Comparison of ENCODE assay signal across 9 cellular contexts in genomic region chr3:51024765-51025681, GRCh38.
DNase-seq lines count a peak whose midpoint lies in the region; ATAC-seq, FAIRE-seq and TF ChIP-seq lines count a peak whose summit lies in the region.
"Had no signal": no experiment of that assay in that cellular context is flagged by ENCODE, and none has a peak within 500 bp of the region (broad histone marks: within the 10 kb centered on the region; RNA-seq: fewer than 3 reads in every experiment).

No MANE protein-coding gene starts in this region.

- FAIRE-seq in urothelium cell line (lab: Jason Lieb, UNC): no peak

- ATAC-seq in GM18867 (IDR thresholded peaks at IDR 0.05; ENCODE audit: unreplicated experiment) (peak; percentile 76), HG03108 (IDR thresholded peaks at IDR 0.05; ENCODE audit: unreplicated experiment) (no peak), HG03045 (IDR thresholded peaks at IDR 0.05; ENCODE audit: unreplicated experiment) (no peak)

- WGBS in prostate gland: 28% methylated on average over 10 of the region's 10 CpGs

- H3K9me3 ChIP-seq in Peyer's patch (no peaks in the 10 kb centered on the region), prostate gland (no peaks in the 10 kb centered on the region)

- H3K4me3 ChIP-seq in Peyer's patch (no peak overlapping the region), prostate gland (no peak overlapping the region)
- H3K4me3 ChIP-seq: breast epithelium had no signal

- H3K36me3 ChIP-seq in Peyer's patch: no peaks in the 10 kb centered on the region
- H3K36me3 ChIP-seq in prostate gland: no peaks in the 10 kb centered on the region
- H3K36me3 ChIP-seq: breast epithelium had no signal

- no peaks in the 10 kb centered on the region for H3K27me3 ChIP-seq in Peyer's patch
- H3K27me3 ChIP-seq in prostate gland (replicated peaks; ENCODE audit: insufficient read depth): no peaks in the 10 kb centered on the region
- H3K27me3 ChIP-seq: breast epithelium had no signal

- DNase-seq in Peyer's patch: peak in 2 of 3 donors; percentile 67 to 79
- DNase-seq in activated gamma-delta T cell (lab: John Stamatoyannopoulos, UW): peak; percentile 4
- DNase-seq in prostate gland (ENCODE audit: low spot score): peak; percentile 5
- DNase-seq in SKM-1 (lab: John Stamatoyannopoulos, UW; ENCODE audit: unreplicated experiment): no peak
- DNase-seq in urothelium cell line (ENCODE audit: low spot score): no peak

- H3K4me1 ChIP-seq in Peyer's patch (no peaks in the 10 kb centered on the region), prostate gland (replicated peaks) (no peaks in the 10 kb centered on the region)
- H3K4me1 ChIP-seq: breast epithelium had no signal

- intact Hi-C loops in prostate gland (cut with DNase I): no loop called here

- TF ChIP-seq POLR2A in Peyer's patch (IDR thresholded peaks at IDR 0.05): no peak
- no peak for TF ChIP-seq POLR2A in prostate gland (IDR thresholded peaks at IDR 0.05)

- TF ChIP-seq CTCF in Peyer's patch (IDR thresholded peaks at IDR 0.05) (no peak), prostate gland (IDR thresholded peaks at IDR 0.05) (no peak)

- H3K27ac ChIP-seq in Peyer's patch (peak overlapping the region; percentile 15 to 60 (median 38)), prostate gland (no peak overlapping the region)
- H3K27ac ChIP-seq: breast epithelium had no signal

Comparison
In these comparisons a context has a peak if more than half of its experiments do, and no peak if none do; other contexts are left out.
1. DNase-seq: peak in Peyer's patch (2 of 3), activated gamma-delta T cell (single experiment) and prostate gland (single experiment); none in SKM-1 (single experiment) and urothelium cell line (single experiment).
2. H3K27ac ChIP-seq: peak in Peyer's patch (4 of 4); none in prostate gland (0 of 2).